In the genomic region with DNA sequence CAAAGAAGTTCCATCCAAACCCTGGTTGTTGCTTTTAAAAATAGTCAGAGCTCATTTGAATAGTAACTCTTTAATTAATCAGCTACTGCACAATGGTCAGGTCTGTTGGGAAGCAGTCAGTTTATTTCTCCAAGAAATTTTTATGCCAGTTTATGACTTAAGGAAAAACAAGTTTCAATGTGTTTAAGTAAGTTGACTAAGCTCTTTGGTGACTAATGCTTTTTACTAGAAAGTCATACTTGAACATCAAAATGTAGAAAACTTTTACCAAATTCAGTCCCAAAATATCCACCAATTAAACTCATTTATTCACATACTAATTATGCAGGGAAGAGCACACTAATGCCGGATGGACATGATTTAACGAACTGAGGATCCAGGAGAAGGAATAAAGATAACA, we compare ENCODE assay signal across 19 cellular contexts. TPM values are rescaled to one million over a fixed set of nuclear protein-coding genes. Genes with fewer than 3 reads are reported as not detected.
"Had no signal": no experiment of that assay in that cellular context is flagged by ENCODE, and none has a peak within 500 bp of the region (broad histone marks: within the 10 kb centered on the region; RNA-seq: fewer than 3 reads in every experiment).

No MANE protein-coding gene starts in this region.

- DNase-seq: activated B cell treated with CpG ODN at 0.5 μM for 24 hours; activated CD4-positive, alpha-beta T cell treated with anti-CD3 and anti-CD28 coated beads, Interleukin-2, amount 10 ng/mL, durations not matched to agents 7 days and 5 days; activated CD8-positive, alpha-beta memory T cell treated with anti-CD3 and anti-CD28 coated beads for 24 hours; activated naive CD4-positive, alpha-beta T cell treated with anti-CD3 and anti-CD28 coated beads, Interleukin-2, amount 10 ng/mL, durations not matched to agents 7 days and 5 days; activated T-cell treated with anti-CD3 and anti-CD28 coated beads for 4 hours; brain microvascular endothelial cell; cerebellar nuclear complex; endodermal cell; foreskin melanocyte; heart left ventricle; islet precursor cell; left lung; mesenchymal stem cell; ovary; retina; stomach; T-helper 17 cell had no signal

- H3K4me3 Mint-ChIP-seq: activated B cell treated with CpG ODN at 0.5 μM for 24 hours; activated CD4-positive, alpha-beta T cell treated with anti-CD3 and anti-CD28 coated beads, Interleukin-2, amount 10 ng/mL, durations not matched to agents 7 days and 5 days; activated naive CD4-positive, alpha-beta T cell treated with anti-CD3 and anti-CD28 coated beads, Interleukin-2, amount 10 ng/mL, durations not matched to agents 7 days and 5 days; activated T-helper 17 cell treated with anti-CD3 and anti-CD28 coated beads, Interleukin-2, amount 50 U/mL, for 72 hours; endodermal cell; T-helper 17 cell had no signal

- H3K4me1 ChIP-seq: left lung had no signal

- ATAC-seq: activated T-helper 17 cell treated with anti-CD3 and anti-CD28 coated beads, Interleukin-2, amount 50 U/mL, for 72 hours; heart left ventricle; left lung; T-helper 17 cell had no signal

- H3K36me3 Mint-ChIP-seq: activated naive CD4-positive, alpha-beta T cell treated with anti-CD3 and anti-CD28 coated beads, Interleukin-2, amount 10 ng/mL, durations not matched to agents 7 days and 5 days had no signal

- H3K4me1 Mint-ChIP-seq: activated B cell treated with CpG ODN at 0.5 μM for 24 hours; activated CD4-positive, alpha-beta T cell treated with anti-CD3 and anti-CD28 coated beads, Interleukin-2, amount 10 ng/mL, durations not matched to agents 7 days and 5 days; activated naive CD4-positive, alpha-beta T cell treated with anti-CD3 and anti-CD28 coated beads, Interleukin-2, amount 10 ng/mL, durations not matched to agents 7 days and 5 days; activated T-helper 17 cell treated with anti-CD3 and anti-CD28 coated beads, Interleukin-2, amount 50 U/mL, for 72 hours; T-helper 17 cell had no signal

- H3K27me3 Mint-ChIP-seq: activated B cell treated with CpG ODN at 0.5 μM for 24 hours, T-helper 17 cell had no signal

- H3K9me3 ChIP-seq: heart left ventricle, left lung, ovary, stomach, thoracic aorta had no signal

- H3K27me3 ChIP-seq: brain microvascular endothelial cell, heart left ventricle, left lung, ovary, stomach had no signal

- H3K4me3 ChIP-seq: heart left ventricle, left lung, ovary, stomach, thoracic aorta had no signal

- H3K27ac ChIP-seq: brain microvascular endothelial cell, heart left ventricle, left lung, ovary, thoracic aorta had no signal

- H3K9me3 Mint-ChIP-seq: activated CD4-positive, alpha-beta T cell treated with anti-CD3 and anti-CD28 coated beads, Interleukin-2, amount 10 ng/mL, durations not matched to agents 7 days and 5 days; activated naive CD4-positive, alpha-beta T cell treated with anti-CD3 and anti-CD28 coated beads, Interleukin-2, amount 10 ng/mL, durations not matched to agents 7 days and 5 days; activated T-helper 17 cell treated with anti-CD3 and anti-CD28 coated beads, Interleukin-2, amount 50 U/mL, for 72 hours; endodermal cell had no signal

- H3K27ac Mint-ChIP-seq: activated B cell treated with CpG ODN at 0.5 μM for 24 hours; activated CD4-positive, alpha-beta T cell treated with anti-CD3 and anti-CD28 coated beads, Interleukin-2, amount 10 ng/mL, durations not matched to agents 7 days and 5 days; activated naive CD4-positive, alpha-beta T cell treated with anti-CD3 and anti-CD28 coated beads, Interleukin-2, amount 10 ng/mL, durations not matched to agents 7 days and 5 days; activated T-helper 17 cell treated with anti-CD3 and anti-CD28 coated beads, Interleukin-2, amount 50 U/mL, for 72 hours; endodermal cell; T-helper 17 cell had no signal

RNA-seq across cellular contexts. Expression of a gene that starts 22.1 kb away (rescaled TPM):
- total RNA-seq: activated CD4-positive, alpha-beta T cell treated with anti-CD3 and anti-CD28 coated beads, Interleukin-2, amount 10 ng/mL, durations not matched to agents 7 days and 5 days; activated T-helper 17 cell treated with anti-CD3 and anti-CD28 coated beads, Interleukin-2, amount 50 U/mL, for 72 hours had no signal
